12 cellular contexts compared by ENCODE assay signal in genomic region chr9:133437753-133438531, GRCh38. TPM values are rescaled to one million over a fixed set of nuclear protein-coding genes. Genes with fewer than 3 reads are reported as not detected.
DNase-seq lines count a peak whose midpoint lies in the region; ATAC-seq, FAIRE-seq and TF ChIP-seq lines count a peak whose summit lies in the region.
"Had no signal": no experiment of that assay in that cellular context is flagged by ENCODE, and none has a peak within 500 bp of the region (broad histone marks: within the 10 kb centered on the region; RNA-seq: fewer than 3 reads in every experiment).

No MANE protein-coding gene starts in this region.

- intact Hi-C loops in left ventricle myocardium superior (cut with micrococcal nuclease), result no loop called here
- intact Hi-C loops in K562 (cut with micrococcal nuclease), result no loop called here

- in situ Hi-C loops in K562 (cut with MboI), result no loop called here

- no peak for ATAC-seq in left ventricle myocardium superior
- peak; percentile 81 for ATAC-seq in K562
- ATAC-seq: activated CD8-positive, alpha-beta T cell treated with anti-CD3 and anti-CD28 coated beads, Interleukin-2, amount 10 ng/mL, durations not matched to agents 7 days and 5 days; effector memory CD8-positive, alpha-beta T cell had no signal

- H4K20me1 ChIP-seq in K562 (replicated peaks; ENCODE audit: control insufficient read depth, insufficient read depth, low read length), result 0 out of 2 replicates have a peak, but pooled peaks cover 12% of the 10 kb centered on the region

- H3K9ac ChIP-seq in K562 (ENCODE audit: insufficient read depth in 1 of 2, low read depth in 2 of 2, low read length in 2 of 2), result peak overlapping the region in 1 of 2 experiments; percentile 19; a peak in 1 of 4 replicates

- peaks cover 3% of the 10 kb centered on the region for H3K9me1 ChIP-seq in K562 (ENCODE audit: control insufficient read depth, insufficient read depth, low read length)

- FAIRE-seq in K562 (lab: Jason Lieb, UNC), result no peak
- no peak for FAIRE-seq in H54 (lab: Jason Lieb, UNC)

- H3K4me3 ChIP-seq in cardiac muscle cell (no peak overlapping the region), K562 (no peak overlapping the region)

- DNase-seq in cardiac muscle cell (ENCODE audit: low read depth in 1 of 2, low spot score in 1 of 2) (no peak), left ventricle myocardium superior (no peak), K562 (ENCODE audit: extremely low read depth in 1 of 4, low spot score in 3 of 4) (peak; percentile 55 to 64 (median 59)), H54 (ENCODE audit: insufficient read length, low spot score) (no peak), mesenteric fat pad (ENCODE audit: low spot score) (no peak), NCI-H774 (lab: John Stamatoyannopoulos, UW) (no peak)
- DNase-seq: ACHN; activated CD8-positive, alpha-beta T cell treated with anti-CD3 and anti-CD28 coated beads, Interleukin-2, amount 10 ng/mL, durations not matched to agents 7 days and 5 days; effector memory CD8-positive, alpha-beta T cell; GDM1; NCI-H524; stimulated activated CD8-positive, alpha-beta memory T cell treated with anti-CD3 and anti-CD28 coated beads, Interleukin-4, amount 100 ng/mL, for 48 hours had no signal

- no peaks in the 10 kb centered on the region for H3K36me3 ChIP-seq in cardiac muscle cell
- no peaks in the 10 kb centered on the region for H3K36me3 ChIP-seq in K562 (ENCODE audit: control insufficient read depth, insufficient read depth, low read length)

- peak; percentile 25 for TF ChIP-seq CTCF in cardiac muscle cell (IDR thresholded peaks at IDR 0.05; ENCODE audit: low read depth, low read length)
- TF ChIP-seq CTCF in K562 (IDR thresholded peaks at IDR 0.05 in 2 of 3, conservative IDR thresholded peaks at IDR 0.05 in 1 of 3; ENCODE audit: insufficient read depth in 2 of 3, low read depth in 1 of 3, low read length in 3 of 3), result peak; percentile 57 to 66 (median 57)

- CTCF ChIA-PET in K562 (lab: Yijun Ruan, JAX; ENCODE audit: low intra/inter-chr PET ratio), result interaction anchor here (0.8 to 1.0 kb wide), 2 partner anchors 34 to 48 kb away, joined by 3 read pairs; no protein-coding TSS in a partner anchor

- 12% methylated on average over 17 of the region's 20 CpGs for WGBS in K562 (ENCODE audit: insufficient coverage, low coverage, missing lambda C conversion rate)

- no TSS peak for BruUV-seq in K562 (replicated peaks; lab: Mats Ljungman, UMichigan)

- H3K9me3 ChIP-seq in cardiac muscle cell (ENCODE audit: low read depth) (no peaks in the 10 kb centered on the region), K562 (replicated peaks; ENCODE audit: control insufficient read depth, insufficient read depth, low read depth, low read length) (no peaks in the 10 kb centered on the region)

- POLR2A ChIA-PET in K562 (lab: Yijun Ruan, JAX), result interaction anchor here (0.6 to 1.1 kb wide), 2 partner anchors 25 to 64 kb away, joined by 4 read pairs; no protein-coding TSS in a partner anchor

- H3K27me3 ChIP-seq in cardiac muscle cell (no peaks in the 10 kb centered on the region), K562 (ENCODE audit: control insufficient read depth in 2 of 2, insufficient read depth in 2 of 2, low read length in 2 of 2) (peaks cover 43 to 85% of the 10 kb centered on the region in 2 experiments)

- H2AFZ ChIP-seq in K562 (ENCODE audit: low read depth, low read length), result no peak overlapping the region

- peak in 1 of 2 experiments; percentile 65; a peak in 2 of 4 replicates for TF ChIP-seq RAD21 in K562 (CRISPR knock-in tag; conservative IDR thresholded peaks at IDR 0.05 in 1 of 2, IDR thresholded peaks at IDR 0.05 in 1 of 2)

- no peak overlapping the region for H3K4me2 ChIP-seq in K562 (ENCODE audit: insufficient read depth, low read length)

- no peak for TF ChIP-seq EP300 in K562 (IDR thresholded peaks at IDR 0.05; ENCODE audit: low read length)

- H3K27ac ChIP-seq in cardiac muscle cell (no peak overlapping the region), K562 (ENCODE audit: extremely low read depth, low read depth, low read length) (no peak overlapping the region)

- H3K4me1 ChIP-seq in cardiac muscle cell (ENCODE audit: low read depth), result no peaks in the 10 kb centered on the region
- H3K4me1 ChIP-seq in K562 (replicated peaks in 1 of 2; ENCODE audit: control insufficient read depth in 2 of 2, insufficient read depth in 2 of 2, low read length in 2 of 2), result peaks cover 0 to 17% of the 10 kb centered on the region in 2 experiments; a peak in 2 of 5 replicates

- no peak for TF ChIP-seq POLR2A in K562 (conservative IDR thresholded peaks at IDR 0.05)
- TF ChIP-seq POLR2A in H54 (IDR thresholded peaks at IDR 0.05; ENCODE audit: low read depth, low read length), result no peak

- H3K79me2 ChIP-seq in K562 (ENCODE audit: control insufficient read depth, insufficient read depth, low read length), result no peaks in the 10 kb centered on the region

RNA-seq across cellular contexts. Expression of gene ADAMTS13, which starts 15.8 kb away (rescaled TPM):
- total RNA-seq in cardiac muscle cell (12.2 and 16.9 TPM in 2 replicates), left ventricle myocardium superior (3.1 TPM), K562 (2014; rRNA removed) (0.04 TPM in 1 of 2 replicates, not detected in the other), K562 (2014; rRNA removed; fragmentation: Illumina TruSeq; extraction: Trizol) (not detected in 2 replicates), K562 (2015; rRNA removed; fragmentation: Illumina TruSeq; extraction: Trizol) (0.04 TPM in 1 of 2 replicates, not detected in the other), K562 (2021) (0.07 TPM in 1 of 2 replicates, not detected in the other), mesenteric fat pad (0.64 TPM)
- polyA plus RNA-seq in cardiac muscle cell (10.1 and 11.2 TPM in 2 replicates), K562 (2011; rRNA removed) (0.16 and 0.20 TPM in 2 replicates), K562 (2014; fragmentation: Illumina TruSeq; extraction: Trizol) (0.03 TPM in 1 of 2 replicates, not detected in the other), K562 (2014; fragmentation: Nextera tagmentation; extraction: Ambion mirVana) (not detected), K562 (2014; rRNA removed) (0.04 and 0.26 TPM in 2 replicates)
- 0.51 and 1.4 TPM in 2 replicates for total RNA-seq in K562 (2011; cell fraction: chromatin; rRNA removed; ENCODE audit: low replicate concordance)
- 0.53 and 0.83 TPM in 2 replicates for total RNA-seq in K562 (2011; cell fraction: nucleolus; rRNA removed)
- 0.44 and 1.4 TPM in 2 replicates for total RNA-seq in K562 (2011; cell fraction: nucleoplasm; rRNA removed)
- polyA plus RNA-seq in K562 (2011; cell fraction: cytosol; rRNA removed), result 0.10 and 0.16 TPM in 2 replicates
- 1.2 and 1.3 TPM in 2 replicates for polyA plus RNA-seq in K562 (2011; cell fraction: nucleus; rRNA removed)
- polyA plus RNA-seq in K562 (2012), result 0.29 and 1.0 TPM in 2 replicates
- not detected in 2 replicates for polyA minus RNA-seq in K562 (2011; rRNA and poly(A)+ RNA removed)
- polyA minus RNA-seq in K562 (2011; cell fraction: cytosol; rRNA and poly(A)+ RNA removed), result not detected in 2 replicates
- 0.33 and 0.40 TPM in 2 replicates for polyA minus RNA-seq in K562 (2011; cell fraction: nucleus; rRNA and poly(A)+ RNA removed)

RNA-seq across cellular contexts. Expression of gene REXO4, which starts 20.1 kb away (rescaled TPM):
- total RNA-seq in cardiac muscle cell, result 35.7 and 50.2 TPM in 2 replicates
- polyA plus RNA-seq in cardiac muscle cell, result 27.1 and 30.1 TPM in 2 replicates
- total RNA-seq in left ventricle myocardium superior, result 18.7 TPM
- total RNA-seq in K562 (2011; cell fraction: chromatin; rRNA removed; ENCODE audit: low replicate concordance), result 33.3 and 49.1 TPM in 2 replicates
- total RNA-seq in K562 (2011; cell fraction: nucleolus; rRNA removed), result 33.0 and 38.9 TPM in 2 replicates
- total RNA-seq in K562 (2011; cell fraction: nucleoplasm; rRNA removed), result 25.6 and 35.8 TPM in 2 replicates
- total RNA-seq in K562 (2014; rRNA removed), result 70.5 and 72.9 TPM in 2 replicates
- total RNA-seq in K562 (2014; rRNA removed; fragmentation: Illumina TruSeq; extraction: Trizol), result 19.6 and 21.6 TPM in 2 replicates
- 31.1 and 31.3 TPM in 2 replicates for total RNA-seq in K562 (2015; rRNA removed; fragmentation: Illumina TruSeq; extraction: Trizol)
- 56.4 and 57.9 TPM in 2 replicates for total RNA-seq in K562 (2021)
- 23.9 and 29.2 TPM in 2 replicates for polyA plus RNA-seq in K562 (2011; rRNA removed)
- polyA plus RNA-seq in K562 (2011; cell fraction: cytosol; rRNA removed), result 26.2 and 39.1 TPM in 2 replicates
- polyA plus RNA-seq in K562 (2011; cell fraction: nucleus; rRNA removed), result 19.8 and 27.2 TPM in 2 replicates
- polyA plus RNA-seq in K562 (2012), result 22.0 and 39.1 TPM in 2 replicates
- 40.9 and 45.1 TPM in 2 replicates for polyA plus RNA-seq in K562 (2014; fragmentation: Illumina TruSeq; extraction: Trizol)
- polyA plus RNA-seq in K562 (2014; fragmentation: Nextera tagmentation; extraction: Ambion mirVana), result 1 to 10 TPM; 3.4 to 5.0 TPM
- polyA plus RNA-seq in K562 (2014; rRNA removed), result 58.8 and 62.3 TPM in 2 replicates
- 22.5 and 31.4 TPM in 2 replicates for polyA minus RNA-seq in K562 (2011; rRNA and poly(A)+ RNA removed)
- polyA minus RNA-seq in K562 (2011; cell fraction: cytosol; rRNA and poly(A)+ RNA removed), result 17.9 and 24.8 TPM in 2 replicates
- polyA minus RNA-seq in K562 (2011; cell fraction: nucleus; rRNA and poly(A)+ RNA removed), result 13.6 and 16.7 TPM in 2 replicates
- total RNA-seq in mesenteric fat pad, result 13.1 TPM

RNA-seq across cellular contexts. Expression of gene CACFD1, which starts 21.8 kb away (rescaled TPM):
- total RNA-seq in cardiac muscle cell (61.7 and 73.8 TPM in 2 replicates), left ventricle myocardium superior (11.8 TPM), K562 (2014; rRNA removed) (1.1 and 1.2 TPM in 2 replicates), K562 (2014; rRNA removed; fragmentation: Illumina TruSeq; extraction: Trizol) (0.11 and 0.13 TPM in 2 replicates), K562 (2015; rRNA removed; fragmentation: Illumina TruSeq; extraction: Trizol) (0.54 and 0.64 TPM in 2 replicates), K562 (2021) (1.4 and 1.8 TPM in 2 replicates), mesenteric fat pad (9.3 TPM)
- polyA plus RNA-seq in cardiac muscle cell (56.6 and 64.0 TPM in 2 replicates), K562 (2011; rRNA removed) (0.87 and 1.2 TPM in 2 replicates), K562 (2014; fragmentation: Illumina TruSeq; extraction: Trizol) (0.16 and 0.37 TPM in 2 replicates), K562 (2014; fragmentation: Nextera tagmentation; extraction: Ambion mirVana) (not detected), K562 (2014; rRNA removed) (1.1 and 1.4 TPM in 2 replicates)
- total RNA-seq in K562 (2011; cell fraction: chromatin; rRNA removed; ENCODE audit: low replicate concordance), result 2.9 and 4.1 TPM in 2 replicates
- total RNA-seq in K562 (2011; cell fraction: nucleolus; rRNA removed), result 3.4 and 4.7 TPM in 2 replicates
- total RNA-seq in K562 (2011; cell fraction: nucleoplasm; rRNA removed), result 3.2 and 5.5 TPM in 2 replicates
- polyA plus RNA-seq in K562 (2011; cell fraction: cytosol; rRNA removed), result 0.77 and 1.1 TPM in 2 replicates
- polyA plus RNA-seq in K562 (2011; cell fraction: nucleus; rRNA removed), result 1.3 and 2.3 TPM in 2 replicates
- 0.89 and 3.8 TPM in 2 replicates for polyA plus RNA-seq in K562 (2012)
- polyA minus RNA-seq in K562 (2011; rRNA and poly(A)+ RNA removed), result 0.57 and 0.70 TPM in 2 replicates
- polyA minus RNA-seq in K562 (2011; cell fraction: cytosol; rRNA and poly(A)+ RNA removed), result 0.67 and 0.82 TPM in 2 replicates
- 1.7 and 1.8 TPM in 2 replicates for polyA minus RNA-seq in K562 (2011; cell fraction: nucleus; rRNA and poly(A)+ RNA removed)

RNA-seq across cellular contexts. Expression of gene SLC2A6, which starts 41.0 kb away (rescaled TPM):
- total RNA-seq in cardiac muscle cell (2.4 and 8.6 TPM in 2 replicates), left ventricle myocardium superior (2.4 TPM), K562 (2014; rRNA removed) (0.09 and 0.41 TPM in 2 replicates), K562 (2014; rRNA removed; fragmentation: Illumina TruSeq; extraction: Trizol) (0.04 and 0.06 TPM in 2 replicates), K562 (2015; rRNA removed; fragmentation: Illumina TruSeq; extraction: Trizol) (0.04 TPM in 1 of 2 replicates, not detected in the other), K562 (2021) (0.16 and 0.38 TPM in 2 replicates), mesenteric fat pad (3.9 TPM)
- polyA plus RNA-seq in cardiac muscle cell (3.9 and 8.6 TPM in 2 replicates), K562 (2011; rRNA removed) (0.08 and 0.22 TPM in 2 replicates), K562 (2014; fragmentation: Illumina TruSeq; extraction: Trizol) (not detected in 2 replicates), K562 (2014; fragmentation: Nextera tagmentation; extraction: Ambion mirVana) (not detected), K562 (2014; rRNA removed) (0.27 and 0.39 TPM in 2 replicates)
- 0.32 and 1.7 TPM in 2 replicates for total RNA-seq in K562 (2011; cell fraction: chromatin; rRNA removed; ENCODE audit: low replicate concordance)
- total RNA-seq in K562 (2011; cell fraction: nucleolus; rRNA removed), result 1.2 and 1.8 TPM in 2 replicates
- 0.53 and 1.3 TPM in 2 replicates for total RNA-seq in K562 (2011; cell fraction: nucleoplasm; rRNA removed)
- polyA plus RNA-seq in K562 (2011; cell fraction: cytosol; rRNA removed), result 0.19 and 0.58 TPM in 2 replicates
- 0.32 and 0.61 TPM in 2 replicates for polyA plus RNA-seq in K562 (2011; cell fraction: nucleus; rRNA removed)
- polyA plus RNA-seq in K562 (2012), result 0.17 and 0.24 TPM in 2 replicates
- 0.09 and 0.21 TPM in 2 replicates for polyA minus RNA-seq in K562 (2011; rRNA and poly(A)+ RNA removed)
- 0.48 and 0.64 TPM in 2 replicates for polyA minus RNA-seq in K562 (2011; cell fraction: cytosol; rRNA and poly(A)+ RNA removed)
- 0.81 and 1.4 TPM in 2 replicates for polyA minus RNA-seq in K562 (2011; cell fraction: nucleus; rRNA and poly(A)+ RNA removed)

Comparison
In these comparisons a context has a peak if more than half of its experiments do, and no peak if none do; other contexts are left out.
1. DNase-seq: peak in K562 (4 of 4); none in cardiac muscle cell (0 of 2), left ventricle myocardium superior (single experiment), H54 (single experiment), mesenteric fat pad (single experiment) and NCI-H774 (single experiment).